8 cellular contexts compared by ENCODE assay signal in genomic region chr2:61176755-61177726, GRCh38. TPM values are rescaled to one million over a fixed set of nuclear protein-coding genes. Genes with fewer than 3 reads are reported as not detected.
DNase-seq lines count a peak whose midpoint lies in the region; FAIRE-seq and TF ChIP-seq lines count a peak whose summit lies in the region.

No MANE protein-coding gene starts in this region.

- H3K27me3 ChIP-seq in SJCRH30 (no peaks in the 10 kb centered on the region), neutrophil (no peaks in the 10 kb centered on the region)

- no peak for FAIRE-seq in frontal cortex (lab: Jason Lieb, UNC)

- peak; percentile 42 for DNase-seq in HFF-Myc (ENCODE audit: extremely low read depth, low read depth)
- peak; percentile 83 for DNase-seq in MV-4-11 (lab: John Stamatoyannopoulos, UW)
- peak; percentile 94 to 97 for DNase-seq in SJCRH30
- peak; percentile 95 for DNase-seq in activated naive CD4-positive, alpha-beta T cell treated with Interleukin-2 at 50 U/mL for 16 hours
- DNase-seq in frontal cortex (ENCODE audit: low spot score in 2 of 2) = peak; percentile 99
- peak; percentile 37 to 97 (median 87) for DNase-seq in substantia nigra (lab: John Stamatoyannopoulos, UW)

- H3K27ac ChIP-seq in SJCRH30 = peak overlapping the region; percentile 95
- H3K27ac ChIP-seq in neutrophil = peak overlapping the region; percentile 95
- H3K27ac ChIP-seq in substantia nigra (ENCODE audit: low read depth, low read length, poor library complexity, severe bottlenecking) = peak overlapping the region; percentile 100

- H3K9me3 ChIP-seq in SJCRH30 (replicated peaks) (no peaks in the 10 kb centered on the region), neutrophil (no peaks in the 10 kb centered on the region)

- peaks cover 11% of the 10 kb centered on the region for H3K36me3 ChIP-seq in SJCRH30
- H3K36me3 ChIP-seq in neutrophil = peaks cover 26% of the 10 kb centered on the region

- H3K4me1 ChIP-seq in SJCRH30 (peaks cover 10% of the 10 kb centered on the region; the same call in 1 of the 2 replicates), neutrophil (ENCODE audit: control insufficient read depth in 1 of 2, insufficient read depth in 1 of 2, low read depth in 1 of 2, low read length in 1 of 2) (peaks cover 24 to 33% of the 10 kb centered on the region in 2 experiments)

- TF ChIP-seq CTCF in HFF-Myc (IDR thresholded peaks at IDR 0.05; ENCODE audit: low read depth, low read length, missing control alignments) (no peak), neutrophil (IDR thresholded peaks at IDR 0.05) (peak; percentile 55)

- H3K4me3 ChIP-seq in GM08714 (ENCODE audit: low read length) = peak overlapping the region; percentile 85
- peak overlapping the region; percentile 59 for H3K4me3 ChIP-seq in HFF-Myc (replicated peaks; ENCODE audit: low read depth, low read length)
- H3K4me3 ChIP-seq in SJCRH30 = peak overlapping the region; percentile 81
- H3K4me3 ChIP-seq in neutrophil (ENCODE audit: low read depth in 1 of 2, low read length in 1 of 2) = peak overlapping the region; percentile 93 to 96

RNA-seq across cellular contexts. Expression of gene C2orf74, which starts 15.1 kb away (rescaled TPM):
- 16.4 and 19.9 TPM in 2 replicates for total RNA-seq in SJCRH30 (2014; rRNA removed; shearing (Covaris generic))
- total RNA-seq in frontal cortex = 2.9 TPM

Comparison
In these comparisons a context has a peak if more than half of its experiments do, and no peak if none do; other contexts are left out.
1. Peak in every context shown above with its lines: DNase-seq, H3K4me3 ChIP-seq and H3K27ac ChIP-seq.
2. DNase-seq: peak in every context shown above with its lines; median percentile 99 in frontal cortex; 96 in SJCRH30; 95 in activated naive CD4-positive, alpha-beta T cell treated with Interleukin-2 at 50 U/mL for 16 hours; 87 in substantia nigra; 83 in MV-4-11; 42 in HFF-Myc.